Comparison of ENCODE assay signal across 21 cellular contexts in genomic region chr13:99226493-99226892, GRCh38. TPM values are rescaled to one million over a fixed set of nuclear protein-coding genes. Genes with fewer than 3 reads are reported as not detected.
DNase-seq lines count a peak whose midpoint lies in the region; ATAC-seq and FAIRE-seq lines count a peak whose summit lies in the region.
"Had no signal": no experiment of that assay in that cellular context is flagged by ENCODE, and none has a peak within 500 bp of the region (broad histone marks: within the 10 kb centered on the region; RNA-seq: fewer than 3 reads in every experiment).

No MANE protein-coding gene starts in this region.

- no peak for ATAC-seq in T-cell (replicated peaks in 1 of 4)
- no peak for ATAC-seq in stimulated activated naive CD8-positive, alpha-beta T cell treated with anti-CD3 and anti-CD28 coated beads, Interleukin-15, amount 100 ng/mL, for 72 hours

- CTCF ChIA-PET in T-cell (lab: Charles Lee) = no interaction called here

- FAIRE-seq in HTR-8/SVneo (lab: Jason Lieb, UNC) = no peak
- FAIRE-seq: GM12892, urothelium cell line had no signal

- peaks cover 11% of the 10 kb centered on the region for H3K36me3 Mint-ChIP-seq in activated naive CD4-positive, alpha-beta T cell treated with anti-CD3 and anti-CD28 coated beads, Interleukin-2, amount 50 U/mL, for 24 hours
- H3K36me3 Mint-ChIP-seq in T-cell = peaks cover 38% of the 10 kb centered on the region
- peaks cover 30% of the 10 kb centered on the region for H3K36me3 Mint-ChIP-seq in dendritic cell treated with granulocyte-macrophage colony-stimulating factor and Interleukin-4, amounts not matched to agents 40 ng/mL and 50 ng/mL, for 4 days (ENCODE audit: low read depth)

- peaks cover 92% of the 10 kb centered on the region for H3K4me1 Mint-ChIP-seq in activated naive CD4-positive, alpha-beta T cell treated with anti-CD3 and anti-CD28 coated beads, Interleukin-2, amount 50 U/mL, for 24 hours
- peaks cover 89 to 93% (median 90%) of the 10 kb centered on the region in 3 donors for H3K4me1 Mint-ChIP-seq in T-cell
- peaks cover 79% of the 10 kb centered on the region for H3K4me1 Mint-ChIP-seq in dendritic cell treated with granulocyte-macrophage colony-stimulating factor and Interleukin-4, amounts not matched to agents 40 ng/mL and 50 ng/mL, for 4 days (ENCODE audit: low read depth)
- H3K4me1 Mint-ChIP-seq in stimulated activated naive CD8-positive, alpha-beta T cell treated with anti-CD3 and anti-CD28 coated beads, Interleukin-15, amount 100 ng/mL, for 72 hours = peaks cover 96% of the 10 kb centered on the region

- DNase-seq in activated naive CD4-positive, alpha-beta T cell treated with Interleukin-2 at 50 U/mL for 16 hours = no peak
- DNase-seq in T-cell = no peak
- DNase-seq in stimulated activated naive CD8-positive, alpha-beta T cell treated with anti-CD3 and anti-CD28 coated beads, Interleukin-15, amount 100 ng/mL, for 72 hours = no peak
- DNase-seq in NCI-H82 (lab: John Stamatoyannopoulos, UW) = no peak
- no peak for DNase-seq in HTR-8/SVneo (ENCODE audit: insufficient read length, low spot score)
- no peak for DNase-seq in DMS153 treated with DMSO at 0.1 percent for 48 hours (lab: John Stamatoyannopoulos, UW; ENCODE audit: unreplicated experiment)
- DNase-seq: activated B cell treated with CpG ODN at 0.5 μM for 24 hours; adrenal gland; Calu3; central memory CD4-positive, alpha-beta T cell; foreskin fibroblast; NCI-H1930; NCI-H524; nucleus accumbens; Right ventricle myocardium superior had no signal

- peak overlapping the region; percentile 5 for H3K4me3 Mint-ChIP-seq in activated naive CD4-positive, alpha-beta T cell treated with anti-CD3 and anti-CD28 coated beads, Interleukin-2, amount 50 U/mL, for 24 hours
- peak overlapping the region in 1 of 3 donors; percentile 41 for H3K4me3 Mint-ChIP-seq in T-cell
- no peak overlapping the region for H3K4me3 Mint-ChIP-seq in dendritic cell treated with granulocyte-macrophage colony-stimulating factor and Interleukin-4, amounts not matched to agents 40 ng/mL and 50 ng/mL, for 4 days
- peak overlapping the region in 1 of 2 donors; percentile 3 for H3K4me3 Mint-ChIP-seq in stimulated activated naive CD8-positive, alpha-beta T cell treated with anti-CD3 and anti-CD28 coated beads, Interleukin-15, amount 100 ng/mL, for 72 hours
- H3K4me3 Mint-ChIP-seq: activated B cell treated with CpG ODN at 0.5 μM for 24 hours, mesothelial cell of epicardium had no signal

- peak overlapping the region; percentile 46 for H3K27ac Mint-ChIP-seq in activated naive CD4-positive, alpha-beta T cell treated with anti-CD3 and anti-CD28 coated beads, Interleukin-2, amount 50 U/mL, for 24 hours
- peak overlapping the region; percentile 81 to 86 for H3K27ac Mint-ChIP-seq in T-cell
- peak overlapping the region; percentile 12 for H3K27ac Mint-ChIP-seq in dendritic cell treated with granulocyte-macrophage colony-stimulating factor and Interleukin-4, amounts not matched to agents 40 ng/mL and 50 ng/mL, for 4 days
- H3K27ac Mint-ChIP-seq in stimulated activated naive CD8-positive, alpha-beta T cell treated with anti-CD3 and anti-CD28 coated beads, Interleukin-15, amount 100 ng/mL, for 72 hours = peak overlapping the region; percentile 27 to 50
- H3K27ac Mint-ChIP-seq: activated B cell treated with CpG ODN at 0.5 μM for 24 hours, mesothelial cell of epicardium had no signal

- no peaks in the 10 kb centered on the region for H3K9me3 Mint-ChIP-seq in activated naive CD4-positive, alpha-beta T cell treated with anti-CD3 and anti-CD28 coated beads, Interleukin-2, amount 50 U/mL, for 24 hours
- peaks cover 0 to 7% (median 5%) of the 10 kb centered on the region in 3 donors for H3K9me3 Mint-ChIP-seq in T-cell
- H3K9me3 Mint-ChIP-seq in dendritic cell treated with granulocyte-macrophage colony-stimulating factor and Interleukin-4, amounts not matched to agents 40 ng/mL and 50 ng/mL, for 4 days = no peaks in the 10 kb centered on the region
- H3K9me3 Mint-ChIP-seq in stimulated activated naive CD8-positive, alpha-beta T cell treated with anti-CD3 and anti-CD28 coated beads, Interleukin-15, amount 100 ng/mL, for 72 hours = peaks cover 0 to 6% of the 10 kb centered on the region in 2 donors

- intact Hi-C loops in dendritic cell treated with granulocyte-macrophage colony-stimulating factor and Interleukin-4, amounts not matched to agents 40 ng/mL and 50 ng/mL, for 4 days (cut with micrococcal nuclease) = no loop called here

- H3K27me3 Mint-ChIP-seq in activated naive CD4-positive, alpha-beta T cell treated with anti-CD3 and anti-CD28 coated beads, Interleukin-2, amount 50 U/mL, for 24 hours = no peaks in the 10 kb centered on the region
- no peaks in the 10 kb centered on the region for H3K27me3 Mint-ChIP-seq in T-cell
- H3K27me3 Mint-ChIP-seq in dendritic cell treated with granulocyte-macrophage colony-stimulating factor and Interleukin-4, amounts not matched to agents 40 ng/mL and 50 ng/mL, for 4 days = no peaks in the 10 kb centered on the region
- H3K27me3 Mint-ChIP-seq in stimulated activated naive CD8-positive, alpha-beta T cell treated with anti-CD3 and anti-CD28 coated beads, Interleukin-15, amount 100 ng/mL, for 72 hours = no peaks in the 10 kb centered on the region
- H3K27me3 Mint-ChIP-seq: activated B cell treated with CpG ODN at 0.5 μM for 24 hours had no signal

- POLR2A ChIA-PET in T-cell (lab: Charles Lee) = interaction anchor here in 1 of 2 donors (0.6 to 0.7 kb wide), 2 partner anchors 11 to 32 kb away, joined by 4 to 6 read pairs; partner anchors contain the start of gene GPR18

RNA-seq across cellular contexts. Expression of gene UBAC2, which starts 25.8 kb away (rescaled TPM):
- 10 to 100 TPM; 83.3 to 99.3 (median 84.9) TPM for total RNA-seq in T-cell

RNA-seq across cellular contexts. Expression of gene GPR18, which starts 31.7 kb away (rescaled TPM):
- total RNA-seq in T-cell = 10 to 100 TPM; 15.2 to 26.7 (median 16.7) TPM
- total RNA-seq: Calu3, G401, mesothelial cell of epicardium, Right ventricle myocardium superior had no signal

Comparison
In these comparisons a context has a peak if more than half of its experiments do, and no peak if none do; other contexts are left out.
1. H3K27ac Mint-ChIP-seq: peak in every context shown above with its lines; median percentile 84 in T-cell; 46 in activated naive CD4-positive, alpha-beta T cell treated with anti-CD3 and anti-CD28 coated beads, Interleukin-2, amount 50 U/mL, for 24 hours; 38 in stimulated activated naive CD8-positive, alpha-beta T cell treated with anti-CD3 and anti-CD28 coated beads, Interleukin-15, amount 100 ng/mL, for 72 hours; 12 in dendritic cell treated with granulocyte-macrophage colony-stimulating factor and Interleukin-4, amounts not matched to agents 40 ng/mL and 50 ng/mL, for 4 days.